ENCODE assay signal across 29 cellular contexts in genomic region chrX:27996132-27996531, GRCh38. TPM values are rescaled to one million over a fixed set of nuclear protein-coding genes. Genes with fewer than 3 reads are reported as not detected.
"Had no signal": no experiment of that assay in that cellular context is flagged by ENCODE, and none has a peak within 500 bp of the region (broad histone marks: within the 10 kb centered on the region; RNA-seq: fewer than 3 reads in every experiment).

No MANE protein-coding gene starts in this region.

- FAIRE-seq: endometrium had no signal

- H3K9me3 ChIP-seq: esophagus squamous epithelium, gastrocnemius medialis, heart right ventricle, left lung, lower lobe of right lung had no signal

- H3K27ac ChIP-seq: coronary artery, epithelial cell of prostate, gastrocnemius medialis, heart right ventricle, left lung, lower lobe of right lung had no signal

- H3K4me1 ChIP-seq: esophagus squamous epithelium, gastrocnemius medialis, heart right ventricle, left lung, lower lobe of right lung had no signal

- DNase-seq: effector CD8-positive, alpha-beta T cell; effector memory CD8-positive, alpha-beta T cell; endodermal cell; erythroblast; esophagus squamous epithelium; foreskin fibroblast; foreskin melanocyte; gastrocnemius medialis; glutamatergic neuron; head of caudate nucleus; heart right ventricle; hippocampal formation; kidney; kidney glomerular epithelial cell; left lung; left ventricle myocardium superior; lower lobe of right lung; mesenchymal stem cell had no signal

- ATAC-seq: effector memory CD8-positive, alpha-beta T cell; esophagus mucosa; gastrocnemius medialis; heart right ventricle; left lung; left ventricle myocardium superior; lower lobe of right lung had no signal

- H3K27me3 ChIP-seq: esophagus squamous epithelium, gastrocnemius medialis, left lung had no signal

- H3K36me3 ChIP-seq: esophagus squamous epithelium, gastrocnemius medialis, heart right ventricle, left lung, lower lobe of right lung had no signal

- H3K4me3 ChIP-seq: coronary artery, esophagus squamous epithelium, gastrocnemius medialis, heart right ventricle, left lung, lower lobe of right lung had no signal

RNA-seq across cellular contexts. Expression of gene DCAF8L1, which starts 14.9 kb away (rescaled TPM):
- total RNA-seq: dermis microvascular lymphatic vessel endothelial cell, endodermal cell, esophagus mucosa, esophagus squamous epithelium, gastrocnemius medialis, glomerular endothelial cell, heart right ventricle, kidney, left lung, left ventricle myocardium superior, lower leg skin, lower lobe of right lung, lung microvascular endothelial cell, mesenteric fat pad, mesothelial cell of epicardium, mucosa of gallbladder had no signal
- polyA plus RNA-seq: heart right ventricle had no signal
